In the genomic region with DNA sequence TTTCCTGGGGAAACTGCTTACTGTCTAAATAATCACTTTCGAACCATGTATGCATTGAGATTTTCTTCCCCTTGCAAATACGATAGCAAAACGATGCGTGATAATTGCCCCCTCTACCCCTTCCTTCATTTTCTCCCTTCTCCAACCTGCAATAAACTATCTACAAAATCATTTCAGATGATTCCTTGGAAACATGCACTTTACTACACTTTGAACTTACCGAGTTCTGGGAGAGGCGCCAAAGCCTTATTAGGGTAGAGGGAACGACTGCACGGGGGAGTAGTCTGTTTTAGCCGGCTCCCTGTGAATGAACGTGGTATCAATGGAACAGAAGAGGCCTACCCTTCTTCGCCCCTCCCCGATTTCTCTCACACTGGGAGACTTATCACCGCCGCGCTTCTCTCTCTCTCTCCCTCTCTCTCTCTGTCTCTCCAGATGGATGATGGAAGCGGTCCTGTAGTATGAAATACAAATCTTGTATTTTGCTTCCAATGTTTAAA, we compare ENCODE assay signal across 8 cellular contexts. TPM values are rescaled to one million over a fixed set of nuclear protein-coding genes. Genes with fewer than 3 reads are reported as not detected.
DNase-seq lines count a peak whose midpoint lies in the region; TF ChIP-seq lines count a peak whose summit lies in the region.

A gene with protein sequence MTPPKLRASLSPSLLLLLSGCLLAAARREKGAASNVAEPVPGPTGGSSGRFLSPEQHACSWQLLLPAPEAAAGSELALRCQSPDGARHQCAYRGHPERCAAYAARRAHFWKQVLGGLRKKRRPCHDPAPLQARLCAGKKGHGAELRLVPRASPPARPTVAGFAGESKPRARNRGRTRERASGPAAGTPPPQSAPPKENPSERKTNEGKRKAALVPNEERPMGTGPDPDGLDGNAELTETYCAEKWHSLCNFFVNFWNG (minus strand): TSS at position 309 of the 500 bp plus-strand sequence. CDS start 517 bp downstream, outside the sequence.

- no peaks in the 10 kb centered on the region for H3K4me1 ChIP-seq in endodermal cell (ENCODE audit: control insufficient read depth, insufficient read depth, low read length)
- H3K4me1 ChIP-seq in mononuclear cell (ENCODE audit: insufficient read depth, low read length), result peaks cover 23% of the 10 kb centered on the region
- H3K4me1 ChIP-seq in tibial artery, result peaks cover 0 to 21% (median 8%) of the 10 kb centered on the region in 4 donors

- no peaks in the 10 kb centered on the region for H3K9me3 ChIP-seq in endodermal cell (ENCODE audit: control insufficient read depth, low read length)
- no peaks in the 10 kb centered on the region for H3K9me3 ChIP-seq in mononuclear cell (ENCODE audit: low read depth, low read length)
- no peaks in the 10 kb centered on the region for H3K9me3 ChIP-seq in tibial artery

- H3K36me3 Mint-ChIP-seq in activated T-cell treated with anti-CD3 and anti-CD28 coated beads, Interleukin-2, amount 50 U/mL, for 24 hours (ENCODE audit: low read depth), result peaks cover 22% of the 10 kb centered on the region
- peaks cover 17% of the 10 kb centered on the region for H3K36me3 Mint-ChIP-seq in endodermal cell (ENCODE audit: low read depth)

- peak within 1 kb of the TSS; percentile 72 for H3K4me3 ChIP-seq in WI38 (ENCODE audit: low read depth, low read length)
- peak within 1 kb of the TSS; percentile 78 for H3K4me3 ChIP-seq in endodermal cell (ENCODE audit: low read length)
- peak within 1 kb of the TSS; percentile 61 for H3K4me3 ChIP-seq in mononuclear cell (ENCODE audit: low read length)
- H3K4me3 ChIP-seq in tibial artery, result peak within 1 kb of the TSS; percentile 72 to 84

- DNase-seq in activated T-cell treated with anti-CD3 and anti-CD28 coated beads, Interleukin-2, amount 50 U/mL, for 24 hours, result peak; percentile 50
- no peak for DNase-seq in activated T-cell treated with anti-CD3 and anti-CD28 coated beads, Interleukin-2, amount 50 U/mL, for 1 hour
- DNase-seq in NCI-H1694 treated with DMSO at 0.1 percent for 48 hours (lab: John Stamatoyannopoulos, UW) (peak; percentile 83), endodermal cell (peak; percentile 83), tibial artery (no peak), mesenteric fat pad (ENCODE audit: low spot score) (no peak)

- H3K27me3 Mint-ChIP-seq in activated T-cell treated with anti-CD3 and anti-CD28 coated beads, Interleukin-2, amount 50 U/mL, for 24 hours, result peaks cover 11% of the 10 kb centered on the region
- peaks cover 10% of the 10 kb centered on the region for H3K27me3 Mint-ChIP-seq in endodermal cell (ENCODE audit: insufficient read depth)

- no peaks in the 10 kb centered on the region for H3K9me3 Mint-ChIP-seq in activated T-cell treated with anti-CD3 and anti-CD28 coated beads, Interleukin-2, amount 50 U/mL, for 24 hours
- H3K9me3 Mint-ChIP-seq in endodermal cell, result no peaks in the 10 kb centered on the region

- peaks cover 31% of the 10 kb centered on the region for H3K4me1 Mint-ChIP-seq in activated T-cell treated with anti-CD3 and anti-CD28 coated beads, Interleukin-2, amount 50 U/mL, for 24 hours (ENCODE audit: low read depth)
- peaks cover 13% of the 10 kb centered on the region for H3K4me1 Mint-ChIP-seq in endodermal cell

- TF ChIP-seq CTCF in WI38 (IDR thresholded peaks at IDR 0.05; ENCODE audit: low read depth, low read length), result no peak
- no peak for TF ChIP-seq CTCF in endodermal cell (conservative IDR thresholded peaks at IDR 0.05)
- no peak for TF ChIP-seq CTCF in tibial artery (IDR thresholded peaks at IDR 0.05)

- peak within 1 kb of the TSS; percentile 89 for H3K4me3 Mint-ChIP-seq in activated T-cell treated with anti-CD3 and anti-CD28 coated beads, Interleukin-2, amount 50 U/mL, for 24 hours
- H3K4me3 Mint-ChIP-seq in endodermal cell, result peak within 1 kb of the TSS; percentile 75

- H3K9ac ChIP-seq in endodermal cell (ENCODE audit: extremely low read depth, low read length, poor library complexity, severe bottlenecking), result peak within 1 kb of the TSS; percentile 27

- H3K27ac ChIP-seq in endodermal cell (ENCODE audit: low read depth, low read length) (peak within 1 kb of the TSS; percentile 76), tibial artery (peak within 1 kb of the TSS; percentile 76 to 80)

- 3 to 5% methylated on average over 4 to 16 of the region's 16 CpGs for WGBS in endodermal cell (ENCODE audit: insufficient coverage in 1 of 2, insufficient read length in 1 of 2), 2 experiments

- peak within 1 kb of the TSS; percentile 93 for H3K27ac Mint-ChIP-seq in activated T-cell treated with anti-CD3 and anti-CD28 coated beads, Interleukin-2, amount 50 U/mL, for 24 hours
- peak within 1 kb of the TSS; percentile 54 for H3K27ac Mint-ChIP-seq in endodermal cell

- intact Hi-C loops in tibial artery (cut with DNase I; ENCODE audit: low total_unique reads), result loop anchor here (10.0 kb wide), 1 partner anchor 144 kb away; no protein-coding TSS in a partner anchor

- peaks cover 4% of the 10 kb centered on the region for H3K27me3 ChIP-seq in endodermal cell (ENCODE audit: control insufficient read depth, insufficient read depth, low read length, poor library complexity, severe bottlenecking)
- peaks cover 8% of the 10 kb centered on the region for H3K27me3 ChIP-seq in mononuclear cell (ENCODE audit: insufficient read depth, low read length)
- no peaks in the 10 kb centered on the region for H3K27me3 ChIP-seq in tibial artery

- H3K36me3 ChIP-seq in endodermal cell (ENCODE audit: control insufficient read depth, insufficient read depth, low read length) (peaks cover 6% of the 10 kb centered on the region), tibial artery (no peaks in the 10 kb centered on the region)

RNA-seq across cellular contexts. Expression of the gene that starts here (rescaled TPM):
- total RNA-seq in endodermal cell, result 10 to 100 TPM in 1 of 2 donors, 1 to 10 TPM in 1; 4.3 to 19.0 TPM
- 471 TPM for polyA plus RNA-seq in endodermal cell (2013, experiment 1 of 2)
- polyA plus RNA-seq in endodermal cell (2013, experiment 2 of 2), result 434 TPM
- total RNA-seq in mononuclear cell, result 0.84 TPM
- 1.1 TPM for total RNA-seq in mesenteric fat pad

Comparison
In these comparisons a context has a peak if more than half of its experiments do, and no peak if none do; other contexts are left out.
1. DNase-seq: peak in activated T-cell treated with anti-CD3 and anti-CD28 coated beads, Interleukin-2, amount 50 U/mL, for 24 hours (single experiment), NCI-H1694 treated with DMSO at 0.1 percent for 48 hours (single experiment) and endodermal cell (single experiment); none in activated T-cell treated with anti-CD3 and anti-CD28 coated beads, Interleukin-2, amount 50 U/mL, for 1 hour (single experiment), tibial artery (0 of 2) and mesenteric fat pad (single experiment).
2. Peak in every context shown above with its lines, with median percentiles within 50 percentile points of each other: H3K4me3 ChIP-seq.